Comparison of ENCODE assay signal across 27 cellular contexts in genomic region chr16:58472266-58472665, GRCh38. TPM values are rescaled to one million over a fixed set of nuclear protein-coding genes. Genes with fewer than 3 reads are reported as not detected.
DNase-seq lines count a peak whose midpoint lies in the region; ATAC-seq and TF ChIP-seq lines count a peak whose summit lies in the region.
"Had no signal": no experiment of that assay in that cellular context is flagged by ENCODE, and none has a peak within 500 bp of the region (broad histone marks: within the 10 kb centered on the region; RNA-seq: fewer than 3 reads in every experiment).

No MANE protein-coding gene starts in this region.

- TF ChIP-seq CTCF in heart left ventricle (IDR thresholded peaks at IDR 0.05) (no peak), natural killer cell (IDR thresholded peaks at IDR 0.05) (no peak)

- H3K4me1 Mint-ChIP-seq in natural killer cell treated with Interleukin-12 subunit alpha and Interleukin-12 subunit beta and Interleukin-15 and Interleukin-18, amount 100 ng/mL, for 72 hours (ENCODE audit: low read depth in 2 of 2): peaks cover 35 to 38% of the 10 kb centered on the region in 2 donors
- H3K4me1 Mint-ChIP-seq in natural killer cell: peaks cover 44% of the 10 kb centered on the region in 2 donors

- no peak for TF ChIP-seq POLR2A in heart left ventricle (IDR thresholded peaks at IDR 0.05)

- H3K27ac Mint-ChIP-seq in natural killer cell treated with Interleukin-12 subunit alpha and Interleukin-12 subunit beta and Interleukin-15 and Interleukin-18, amount 100 ng/mL, for 72 hours: no peak overlapping the region
- no peak overlapping the region for H3K27ac Mint-ChIP-seq in natural killer cell
- H3K27ac Mint-ChIP-seq: B cell, HFFc6 had no signal

- H3K27me3 ChIP-seq in heart left ventricle: peaks cover 0 to 8% (median 0%) of the 10 kb centered on the region in 9 donors

- DNase-seq in heart left ventricle (peak in 1 of 5 donors; percentile 26), cardiac septum (ENCODE audit: low spot score) (no peak), natural killer cell (no peak), posterior vena cava (ENCODE audit: low spot score) (peak; percentile 58), NCI-H2081 treated with DMSO at 0.1 percent for 48 hours (lab: John Stamatoyannopoulos, UW) (no peak)
- peak; percentile 23 for DNase-seq in natural killer cell treated with Interleukin-12 subunit alpha and Interleukin-12 subunit beta and Interleukin-15 and Interleukin-18, amount 100 ng/mL, for 72 hours (ENCODE audit: low spot score)
- DNase-seq: Calu3; GF-D8; GOT3; HFFc6; KBM-7; MV-4-11; NCI-H1105; NCI-H1436 treated with DMSO at 0.1 percent for 48 hours; NCI-H187 treated with DMSO at 0.1 percent for 48 hours; NCI-H446; NCI-H526; NCI-H82; NK-92 treated with Interleukin-12 subunit alpha and Interleukin-12 subunit beta, amount 100 ng/mL, for 24 hours; PC-9; SHP77 had no signal

- H3K4me1 ChIP-seq in heart left ventricle: peaks cover 22 to 100% (median 75%) of the 10 kb centered on the region in 12 donors
- H3K4me1 ChIP-seq: HAP-1 had no signal

- intact Hi-C loops in heart left ventricle (cut with DNase I): no loop called here
- intact Hi-C loops in cardiac septum (cut with DNase I): no loop called here
- intact Hi-C loops in natural killer cell (cut with micrococcal nuclease): no loop called here
- intact Hi-C loops in posterior vena cava (cut with DNase I): no loop called here

- H3K4me3 ChIP-seq in heart left ventricle: no peak overlapping the region
- H3K4me3 ChIP-seq: HAP-1, PC-9 had no signal

- no peaks in the 10 kb centered on the region for H3K9me3 Mint-ChIP-seq in natural killer cell treated with Interleukin-12 subunit alpha and Interleukin-12 subunit beta and Interleukin-15 and Interleukin-18, amount 100 ng/mL, for 72 hours
- no peaks in the 10 kb centered on the region for H3K9me3 Mint-ChIP-seq in natural killer cell
- H3K9me3 Mint-ChIP-seq: HFFc6 had no signal

- no peak overlapping the region for H3K4me3 Mint-ChIP-seq in natural killer cell treated with Interleukin-12 subunit alpha and Interleukin-12 subunit beta and Interleukin-15 and Interleukin-18, amount 100 ng/mL, for 72 hours
- no peak overlapping the region for H3K4me3 Mint-ChIP-seq in natural killer cell
- H3K4me3 Mint-ChIP-seq: B cell, HFFc6 had no signal

- peaks cover 17 to 19% of the 10 kb centered on the region in 2 donors for H3K27me3 Mint-ChIP-seq in natural killer cell treated with Interleukin-12 subunit alpha and Interleukin-12 subunit beta and Interleukin-15 and Interleukin-18, amount 100 ng/mL, for 72 hours
- peaks cover 15 to 42% of the 10 kb centered on the region in 2 donors for H3K27me3 Mint-ChIP-seq in natural killer cell (ENCODE audit: low read depth in 2 of 2)

- peaks cover 0 to 4% (median 0%) of the 10 kb centered on the region in 9 donors for H3K36me3 ChIP-seq in heart left ventricle
- H3K36me3 ChIP-seq: HAP-1 had no signal

- H3K36me3 Mint-ChIP-seq in natural killer cell treated with Interleukin-12 subunit alpha and Interleukin-12 subunit beta and Interleukin-15 and Interleukin-18, amount 100 ng/mL, for 72 hours: no peaks in the 10 kb centered on the region
- no peaks in the 10 kb centered on the region for H3K36me3 Mint-ChIP-seq in natural killer cell

- WGBS in heart left ventricle, 4 donors: 53 to 70% (median 67%) methylated on average over 9 of the region's 9 CpGs

- peak overlapping the region in 11 of 12 donors; percentile 43 to 99 (median 78) for H3K27ac ChIP-seq in heart left ventricle
- H3K27ac ChIP-seq: 22Rv1, PC-9 had no signal

- ATAC-seq in heart left ventricle: no peak
- no peak for ATAC-seq in natural killer cell treated with Interleukin-12 subunit alpha and Interleukin-12 subunit beta and Interleukin-15 and Interleukin-18, amount 100 ng/mL, for 72 hours
- ATAC-seq in natural killer cell: no peak
- no peak for ATAC-seq in esophagus mucosa
- no peak for ATAC-seq in GM19035 (IDR thresholded peaks at IDR 0.05; ENCODE audit: unreplicated experiment)

- H3K9me3 ChIP-seq in heart left ventricle: no peaks in the 10 kb centered on the region
- H3K9me3 ChIP-seq: HAP-1 had no signal

RNA-seq across cellular contexts. Expression of gene NDRG4, which starts 27.7 kb away (rescaled TPM):
- total RNA-seq in heart left ventricle (1,000 to 10,000 TPM in 3 of 9 donors, 100 to 1,000 TPM in 6; 294 to 1,429 (median 742) TPM), cardiac septum (607 TPM), natural killer cell (not detected), posterior vena cava (1 to 10 TPM; 5.8 to 8.6 TPM), esophagus mucosa (31.6 TPM)
- polyA plus RNA-seq in heart left ventricle: 100 to 1,000 TPM; 505 to 873 TPM
- under 1 TPM; 0.14 to 0.47 TPM for total RNA-seq in natural killer cell treated with Interleukin-12 subunit alpha and Interleukin-12 subunit beta and Interleukin-15 and Interleukin-18, amount 100 ng/mL, for 72 hours
- total RNA-seq: MCF 10A had no signal

RNA-seq across cellular contexts. Expression of gene SETD6, which starts 43.1 kb away (rescaled TPM):
- 10 to 100 TPM; 10.1 to 18.0 (median 14.3) TPM for total RNA-seq in heart left ventricle
- 10 to 100 TPM; 13.2 to 14.9 TPM for polyA plus RNA-seq in heart left ventricle
- 12.4 TPM for total RNA-seq in cardiac septum
- 10 to 100 TPM; 16.4 to 29.1 TPM for total RNA-seq in natural killer cell treated with Interleukin-12 subunit alpha and Interleukin-12 subunit beta and Interleukin-15 and Interleukin-18, amount 100 ng/mL, for 72 hours
- total RNA-seq in natural killer cell: 10 to 100 TPM; 20.3 to 34.5 (median 21.3) TPM
- total RNA-seq in posterior vena cava: 10 to 100 TPM in 1 of 2 donors, 1 to 10 TPM in 1; 9.9 to 13.5 TPM
- total RNA-seq in esophagus mucosa: 11.7 TPM

Comparison
In these comparisons a context has a peak if more than half of its experiments do, and no peak if none do; other contexts are left out.
1. DNase-seq: peak in natural killer cell treated with Interleukin-12 subunit alpha and Interleukin-12 subunit beta and Interleukin-15 and Interleukin-18, amount 100 ng/mL, for 72 hours (single experiment) and posterior vena cava (single experiment); none in cardiac septum (single experiment), natural killer cell (single experiment) and NCI-H2081 treated with DMSO at 0.1 percent for 48 hours (single experiment).